23 cellular contexts compared by ENCODE assay signal in the genomic region with DNA sequence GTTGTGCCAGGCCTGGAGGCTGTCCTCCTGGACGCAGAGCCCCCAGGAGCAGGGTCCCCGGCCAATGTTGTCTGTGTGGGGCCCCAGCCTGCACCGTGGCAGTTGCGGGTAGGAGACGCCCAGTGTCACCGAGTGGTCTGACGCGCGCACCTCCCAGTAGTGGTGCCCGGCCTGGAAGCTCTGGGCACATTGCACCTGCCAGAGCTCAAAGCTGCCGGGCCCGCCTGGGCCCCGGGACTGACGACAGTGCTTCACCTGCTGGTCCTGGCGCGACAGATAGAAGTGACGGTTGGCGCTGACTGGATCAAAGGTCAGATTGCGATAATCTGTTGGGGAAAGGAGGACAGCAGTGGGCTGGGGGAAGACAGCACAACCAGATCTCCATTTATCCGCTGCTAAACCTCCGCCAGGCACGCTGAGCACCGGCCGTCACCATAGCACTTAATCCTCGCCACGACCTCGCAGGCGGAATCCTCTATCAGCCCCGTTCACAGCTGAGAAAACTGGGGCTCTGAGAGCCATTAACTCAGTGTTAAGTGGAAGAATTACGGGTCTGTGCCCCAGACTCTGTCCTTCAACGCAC.
"Had no signal": no experiment of that assay in that cellular context is flagged by ENCODE, and none has a peak within 500 bp of the region (broad histone marks: within the 10 kb centered on the region; RNA-seq: fewer than 3 reads in every experiment).

No MANE protein-coding gene starts in this region.

- H3K9me3 Mint-ChIP-seq: activated B cell treated with CpG ODN at 0.5 μM for 24 hours; activated naive CD4-positive, alpha-beta T cell treated with anti-CD3 and anti-CD28 coated beads for 36 hours; activated naive CD8-positive, alpha-beta T cell treated with anti-CD3 and anti-CD28 coated beads, Interleukin-2, amount 10 ng/mL, durations not matched to agents 7 days and 5 days; mesothelial cell of epicardium; naive thymus-derived CD8-positive, alpha-beta T cell had no signal

- H3K36me3 ChIP-seq: ovary had no signal

- H3K9me3 ChIP-seq: heart right ventricle, left lung, ovary, psoas muscle, thyroid gland had no signal

- H3K27ac ChIP-seq: heart right ventricle, left lung, ovary, psoas muscle, thyroid gland had no signal

- H3K27ac Mint-ChIP-seq: activated B cell treated with CpG ODN at 0.5 μM for 24 hours; activated CD4-positive, alpha-beta T cell treated with anti-CD3 and anti-CD28 coated beads for 36 hours; activated naive CD8-positive, alpha-beta T cell treated with anti-CD3 and anti-CD28 coated beads, Interleukin-2, amount 10 ng/mL, durations not matched to agents 7 days and 5 days; mesothelial cell of epicardium had no signal

- ATAC-seq: activated CD4-positive, alpha-beta T cell treated with anti-CD3 and anti-CD28 coated beads for 36 hours; left lung; naive thymus-derived CD8-positive, alpha-beta T cell; psoas muscle; right cardiac atrium had no signal

- H3K4me3 ChIP-seq: heart right ventricle, left lung, ovary, psoas muscle, thyroid gland had no signal

- H3K27me3 Mint-ChIP-seq: activated B cell treated with CpG ODN at 0.5 μM for 24 hours; activated CD4-positive, alpha-beta T cell treated with anti-CD3 and anti-CD28 coated beads for 36 hours; activated naive CD8-positive, alpha-beta T cell treated with anti-CD3 and anti-CD28 coated beads, Interleukin-2, amount 10 ng/mL, durations not matched to agents 7 days and 5 days; naive thymus-derived CD8-positive, alpha-beta T cell had no signal

- H3K4me3 Mint-ChIP-seq: activated B cell treated with CpG ODN at 0.5 μM for 24 hours; activated CD4-positive, alpha-beta T cell treated with anti-CD3 and anti-CD28 coated beads for 36 hours; activated naive CD4-positive, alpha-beta T cell treated with anti-CD3 and anti-CD28 coated beads for 36 hours; activated naive CD8-positive, alpha-beta T cell treated with anti-CD3 and anti-CD28 coated beads, Interleukin-2, amount 10 ng/mL, durations not matched to agents 7 days and 5 days; mesothelial cell of epicardium; naive thymus-derived CD8-positive, alpha-beta T cell had no signal

- DNase-seq: activated B cell treated with CpG ODN at 0.5 μM for 24 hours; activated CD4-positive, alpha-beta T cell treated with anti-CD3 and anti-CD28 coated beads for 36 hours; activated CD4-positive, alpha-beta T cell treated with anti-CD3 and anti-CD28 coated beads, Interleukin-2, amount 50 U/mL, for 4 hours; activated CD8-positive, alpha-beta memory T cell treated with anti-CD3 and anti-CD28 coated beads for 24 hours; activated CD8-positive, alpha-beta memory T cell treated with anti-CD3 and anti-CD28 coated beads, Interleukin-2, amount 50 U/mL, for 4 hours; activated naive CD4-positive, alpha-beta T cell treated with anti-CD3 and anti-CD28 coated beads for 36 hours; activated naive CD8-positive, alpha-beta T cell treated with anti-CD3 and anti-CD28 coated beads, Interleukin-2, amount 10 ng/mL, durations not matched to agents 7 days and 5 days; activated T-cell treated with anti-CD3 and anti-CD28 coated beads, Interleukin-2, amount 50 U/mL, for 48 hours; amniotic stem cell; cortex of kidney; effector CD4-positive, alpha-beta T cell; heart right ventricle; left lung; naive thymus-derived CD8-positive, alpha-beta T cell; psoas muscle; right cardiac atrium; small intestine; stimulated activated CD4-positive, alpha-beta T cell treated with anti-CD3 and anti-CD28 coated beads, Interleukin-15, amount 100 ng/mL, for 24 hours; stimulated activated naive CD4-positive, alpha-beta T cell; T-helper 1 cell; thyroid gland had no signal

- H3K36me3 Mint-ChIP-seq: activated naive CD8-positive, alpha-beta T cell treated with anti-CD3 and anti-CD28 coated beads, Interleukin-2, amount 10 ng/mL, durations not matched to agents 7 days and 5 days had no signal

- H3K27me3 ChIP-seq: heart right ventricle, left lung, ovary, thyroid gland had no signal
